9 cellular contexts compared by ENCODE assay signal in the genomic region with DNA sequence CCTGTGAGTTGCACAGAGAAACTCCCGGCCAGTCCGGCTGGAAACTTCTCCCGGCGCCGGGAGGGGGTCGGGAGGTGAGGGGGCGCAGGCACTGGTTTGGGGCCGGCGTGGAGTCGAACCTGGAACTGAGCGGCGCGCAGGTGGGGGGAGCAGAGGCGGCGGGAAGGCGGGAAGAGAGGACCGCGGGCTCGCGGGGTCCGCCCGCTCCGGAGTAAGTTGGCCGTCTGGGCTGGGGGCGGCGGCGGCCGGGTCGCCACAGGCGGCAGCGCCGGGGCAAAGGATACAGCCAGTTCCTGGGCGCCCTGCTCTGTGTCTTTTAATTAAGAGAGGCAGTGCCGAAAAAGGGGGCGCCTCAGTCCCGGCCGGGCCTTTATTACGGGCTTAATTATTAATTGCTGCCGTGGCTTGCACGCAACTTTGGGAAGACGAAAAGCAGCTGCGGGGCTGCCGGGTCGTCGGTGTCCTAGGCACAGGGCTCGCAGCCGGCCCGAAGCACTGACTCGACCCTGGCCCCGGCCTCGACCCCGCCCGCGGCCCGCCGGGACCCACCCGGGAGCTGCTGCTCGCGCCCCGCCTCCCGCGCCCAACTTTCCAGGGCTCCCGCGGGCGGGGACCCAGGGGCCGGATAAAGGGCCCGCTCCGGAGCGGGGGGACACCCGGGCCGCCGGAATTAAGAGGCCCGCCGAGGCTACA. TPM values are rescaled to one million over a fixed set of nuclear protein-coding genes. Genes with fewer than 3 reads are reported as not detected.
DNase-seq lines count a peak whose midpoint lies in the region; ATAC-seq lines count a peak whose summit lies in the region.
"Had no signal": no experiment of that assay in that cellular context is flagged by ENCODE, and none has a peak within 500 bp of the region (broad histone marks: within the 10 kb centered on the region; RNA-seq: fewer than 3 reads in every experiment).

No MANE protein-coding gene starts in this region.

- no peaks in the 10 kb centered on the region for H3K36me3 ChIP-seq in iPS-20b (ENCODE audit: insufficient read depth, low read depth, low read length)

- no peak overlapping the region for H3K27ac ChIP-seq in iPS-20b (ENCODE audit: low read length)
- H3K27ac ChIP-seq: C4-2B had no signal

- ATAC-seq in stimulated activated naive CD8-positive, alpha-beta T cell treated with anti-CD3 and anti-CD28 coated beads, Interleukin-15, amount 100 ng/mL, for 72 hours: no peak
- no peak for ATAC-seq in GM18873 (IDR thresholded peaks at IDR 0.05; ENCODE audit: low FRiP score, unreplicated experiment)

- no peaks in the 10 kb centered on the region for H3K9me3 Mint-ChIP-seq in T-helper 1 cell treated with Interleukin-12 subunit alpha and Interleukin-12 subunit beta and Interleukin-4 antibody, amounts not matched to agents 30 μg/mL and 1 μg/mL, for 36 hours
- no peaks in the 10 kb centered on the region for H3K9me3 Mint-ChIP-seq in activated naive CD8-positive, alpha-beta T cell treated with anti-CD3 and anti-CD28 coated beads for 36 hours
- H3K9me3 Mint-ChIP-seq in stimulated activated naive CD8-positive, alpha-beta T cell treated with anti-CD3 and anti-CD28 coated beads, Interleukin-15, amount 100 ng/mL, for 72 hours: no peaks in the 10 kb centered on the region

- no peak for DNase-seq in T-helper 1 cell
- DNase-seq in activated naive CD8-positive, alpha-beta T cell treated with anti-CD3 and anti-CD28 coated beads for 36 hours: peak; percentile 15
- DNase-seq in stimulated activated naive CD8-positive, alpha-beta T cell treated with anti-CD3 and anti-CD28 coated beads, Interleukin-15, amount 100 ng/mL, for 72 hours: peak in 1 of 2 donors; percentile 18
- no peak for DNase-seq in cerebellum (ENCODE audit: low spot score)
- no peak for DNase-seq in activated CD4-positive, CD25-positive, alpha-beta regulatory T cell (lab: John Stamatoyannopoulos, UW)

- no peaks in the 10 kb centered on the region for H3K9me3 ChIP-seq in iPS-20b (ENCODE audit: insufficient read depth, low read depth, low read length)

- peaks cover 2% of the 10 kb centered on the region for H3K36me3 Mint-ChIP-seq in T-helper 1 cell treated with Interleukin-12 subunit alpha and Interleukin-12 subunit beta and Interleukin-4 antibody, amounts not matched to agents 30 μg/mL and 1 μg/mL, for 36 hours (ENCODE audit: low read depth)
- peaks cover 1% of the 10 kb centered on the region for H3K36me3 Mint-ChIP-seq in activated naive CD8-positive, alpha-beta T cell treated with anti-CD3 and anti-CD28 coated beads for 36 hours

- H3K27ac Mint-ChIP-seq in T-helper 1 cell treated with Interleukin-12 subunit alpha and Interleukin-12 subunit beta and Interleukin-4 antibody, amounts not matched to agents 30 μg/mL and 1 μg/mL, for 36 hours: no peak overlapping the region
- H3K27ac Mint-ChIP-seq in activated naive CD8-positive, alpha-beta T cell treated with anti-CD3 and anti-CD28 coated beads for 36 hours: no peak overlapping the region
- H3K27ac Mint-ChIP-seq in stimulated activated naive CD8-positive, alpha-beta T cell treated with anti-CD3 and anti-CD28 coated beads, Interleukin-15, amount 100 ng/mL, for 72 hours: no peak overlapping the region

- H3K27me3 ChIP-seq in iPS-20b (ENCODE audit: insufficient read depth, low read length): peaks cover 98% of the 10 kb centered on the region

- H3K4me3 Mint-ChIP-seq in T-helper 1 cell treated with Interleukin-12 subunit alpha and Interleukin-12 subunit beta and Interleukin-4 antibody, amounts not matched to agents 30 μg/mL and 1 μg/mL, for 36 hours: peak overlapping the region; percentile 92
- peak overlapping the region; percentile 89 for H3K4me3 Mint-ChIP-seq in activated naive CD8-positive, alpha-beta T cell treated with anti-CD3 and anti-CD28 coated beads for 36 hours
- peak overlapping the region; percentile 89 to 91 for H3K4me3 Mint-ChIP-seq in stimulated activated naive CD8-positive, alpha-beta T cell treated with anti-CD3 and anti-CD28 coated beads, Interleukin-15, amount 100 ng/mL, for 72 hours

- peaks cover 3% of the 10 kb centered on the region; the same call in 1 of the 2 replicates for H3K4me1 ChIP-seq in iPS-20b (ENCODE audit: insufficient read depth, low read length)

- H3K4me1 Mint-ChIP-seq in T-helper 1 cell treated with Interleukin-12 subunit alpha and Interleukin-12 subunit beta and Interleukin-4 antibody, amounts not matched to agents 30 μg/mL and 1 μg/mL, for 36 hours (ENCODE audit: low read depth): peaks cover 12% of the 10 kb centered on the region
- peaks cover 8% of the 10 kb centered on the region for H3K4me1 Mint-ChIP-seq in activated naive CD8-positive, alpha-beta T cell treated with anti-CD3 and anti-CD28 coated beads for 36 hours
- peaks cover 33% of the 10 kb centered on the region for H3K4me1 Mint-ChIP-seq in stimulated activated naive CD8-positive, alpha-beta T cell treated with anti-CD3 and anti-CD28 coated beads, Interleukin-15, amount 100 ng/mL, for 72 hours

- no peak overlapping the region for H3K9ac ChIP-seq in iPS-20b (ENCODE audit: low read depth, low read length)

- H3K27me3 Mint-ChIP-seq in T-helper 1 cell treated with Interleukin-12 subunit alpha and Interleukin-12 subunit beta and Interleukin-4 antibody, amounts not matched to agents 30 μg/mL and 1 μg/mL, for 36 hours (ENCODE audit: low read depth): peaks cover 57% of the 10 kb centered on the region
- H3K27me3 Mint-ChIP-seq in activated naive CD8-positive, alpha-beta T cell treated with anti-CD3 and anti-CD28 coated beads for 36 hours: peaks cover 55% of the 10 kb centered on the region
- peaks cover 84% of the 10 kb centered on the region for H3K27me3 Mint-ChIP-seq in stimulated activated naive CD8-positive, alpha-beta T cell treated with anti-CD3 and anti-CD28 coated beads, Interleukin-15, amount 100 ng/mL, for 72 hours

- peak overlapping the region; percentile 59; the same call in 1 of the 2 replicates for H3K4me3 ChIP-seq in iPS-20b (ENCODE audit: low read length)

RNA-seq across cellular contexts. Expression of gene NTNG2, which starts 1.1 kb away (rescaled TPM):
- 1 to 10 TPM; 1.2 to 1.6 TPM for total RNA-seq in activated naive CD8-positive, alpha-beta T cell treated with anti-CD3 and anti-CD28 coated beads for 36 hours
- total RNA-seq in cerebellum: 25.0 TPM

Comparison
In these comparisons a context has a peak if more than half of its experiments do, and no peak if none do; other contexts are left out.
1. RNA of gene NTNG2, which starts 1.1 kb away (total RNA-seq): 25.0 TPM in cerebellum (single experiment); 1.2 to 1.6 TPM in activated naive CD8-positive, alpha-beta T cell treated with anti-CD3 and anti-CD28 coated beads for 36 hours; every median in the first group is over 10 times any median in the second.
2. Peak in every context shown above with its lines, with median percentiles within 50 percentile points of each other: H3K4me3 Mint-ChIP-seq.